16 cellular contexts compared by ENCODE assay signal in genomic region chr4:85610450-85610849, GRCh38.
DNase-seq lines count a peak whose midpoint lies in the region; ATAC-seq lines count a peak whose summit lies in the region.
"Had no signal": no experiment of that assay in that cellular context is flagged by ENCODE, and none has a peak within 500 bp of the region (broad histone marks: within the 10 kb centered on the region; RNA-seq: fewer than 3 reads in every experiment).

No MANE protein-coding gene starts in this region.

- H3K4me1 Mint-ChIP-seq in naive B cell: peaks cover 23 to 48% (median 37%) of the 10 kb centered on the region in 3 donors
- H3K4me1 Mint-ChIP-seq: brain had no signal

- H3K27ac Mint-ChIP-seq in naive B cell: peak overlapping the region; percentile 88 to 98 (median 96)
- H3K27ac Mint-ChIP-seq: brain, HFFc6 had no signal

- H3K27me3 Mint-ChIP-seq in naive B cell: no peaks in the 10 kb centered on the region
- H3K27me3 Mint-ChIP-seq: brain had no signal

- ATAC-seq in GM21529 (IDR thresholded peaks at IDR 0.05; ENCODE audit: unreplicated experiment) (peak; percentile 90), HG03135 (IDR thresholded peaks at IDR 0.05; ENCODE audit: unreplicated experiment) (peak; percentile 83), naive B cell (ENCODE audit: low read depth in 2 of 2) (no peak)

- peak overlapping the region in 4 of 8 donors; percentile 3 to 65 (median 18) for H3K4me3 Mint-ChIP-seq in naive B cell
- H3K4me3 Mint-ChIP-seq: brain, HFFc6 had no signal

- H3K36me3 Mint-ChIP-seq in naive B cell: peaks cover 0 to 12% of the 10 kb centered on the region in 2 donors
- H3K36me3 Mint-ChIP-seq: brain had no signal

- peaks cover 0 to 5% (median 0%) of the 10 kb centered on the region in 7 donors for H3K9me3 Mint-ChIP-seq in naive B cell
- H3K9me3 Mint-ChIP-seq: brain, HFFc6 had no signal

- DNase-seq in activated CD4-positive, alpha-beta T cell treated with anti-CD3 and anti-CD28 coated beads for 48 hours: peak; percentile 6
- no peak for DNase-seq in activated CD4-positive, alpha-beta T cell treated with anti-CD3 and anti-CD28 coated beads, Interleukin-2, amount 50 U/mL, for 48 hours
- DNase-seq in naive B cell (no peak), HPDE6-E6E7 (ENCODE audit: extremely low spot score) (no peak), NOMO-1 treated with DMSO at 0.1 percent for 48 hours (lab: John Stamatoyannopoulos, UW; ENCODE audit: unreplicated experiment) (no peak), NCI-H2227 treated with DMSO at 0.1 percent for 48 hours (lab: John Stamatoyannopoulos, UW) (no peak)
- DNase-seq: activated CD4-positive, alpha-beta T cell treated with anti-CD3 and anti-CD28 coated beads, Interleukin-2, amount 50 U/mL, for 4 hours; DMS79 treated with DMSO at 0.1 percent for 48 hours; esophagus squamous epithelium; HFFc6; NCI-H1694 treated with DMSO at 0.1 percent for 48 hours; SHP77 treated with DMSO at 0.1 percent for 48 hours; upper lobe of left lung had no signal

Comparison
In these comparisons a context has a peak if more than half of its experiments do, and no peak if none do; other contexts are left out.
1. ATAC-seq: peak in GM21529 (single experiment) and HG03135 (single experiment); none in naive B cell (0 of 2).